Comparison of ENCODE assay signal across 8 cellular contexts in genomic region chr15:41584636-41585139, GRCh38. TPM values are rescaled to one million over a fixed set of nuclear protein-coding genes. Genes with fewer than 3 reads are reported as not detected.
DNase-seq lines count a peak whose midpoint lies in the region; ATAC-seq, FAIRE-seq and TF ChIP-seq lines count a peak whose summit lies in the region.

No MANE protein-coding gene starts in this region.

- dilution Hi-C loops in keratinocyte (cut with MboI; ENCODE audit: extremely low pct_ligation_motif_present, low sequenced_read_pairs) = no loop called here

- no peaks in the 10 kb centered on the region for H4K20me1 ChIP-seq in keratinocyte (ENCODE audit: control insufficient read depth, extremely low read depth, insufficient read depth, low read length)

- H3K4me1 Mint-ChIP-seq in stimulated activated effector memory CD8-positive, alpha-beta T cell treated with anti-CD3 and anti-CD28 coated beads, Interleukin-12 subunit alpha, Interleukin-12 subunit beta, amount 100 ng/mL, for 72 hours = no peaks in the 10 kb centered on the region

- H3K27ac Mint-ChIP-seq in stimulated activated effector memory CD8-positive, alpha-beta T cell treated with anti-CD3 and anti-CD28 coated beads, Interleukin-12 subunit alpha, Interleukin-12 subunit beta, amount 100 ng/mL, for 72 hours = no peak overlapping the region

- H2AFZ ChIP-seq in keratinocyte (ENCODE audit: control insufficient read depth, low read length) = peak overlapping the region; percentile 81

- no peak for DNase-seq in keratinocyte (ENCODE audit: low read depth, low spot score)
- DNase-seq in stimulated activated effector memory CD8-positive, alpha-beta T cell treated with anti-CD3 and anti-CD28 coated beads, Interleukin-12 subunit alpha, Interleukin-12 subunit beta, amount 100 ng/mL, for 72 hours (ENCODE audit: low spot score in 2 of 2) = no peak
- DNase-seq in DMS153 treated with DMSO at 0.1 percent for 48 hours (lab: John Stamatoyannopoulos, UW; ENCODE audit: unreplicated experiment) = no peak
- DNase-seq in NK-92 (lab: John Stamatoyannopoulos, UW; ENCODE audit: unreplicated experiment) = no peak
- DNase-seq in activated CD4-positive, CD25-positive, alpha-beta regulatory T cell (lab: John Stamatoyannopoulos, UW) = no peak

- H3K9ac ChIP-seq in HUES64 (ENCODE audit: low read depth, low read length) (peak overlapping the region; percentile 84), keratinocyte (ENCODE audit: control insufficient read depth, extremely low read depth, insufficient read depth, low read length) (no peak overlapping the region)

- H3K9me3 ChIP-seq in HUES64 (ENCODE audit: insufficient read depth, low read depth, low read length) (no peaks in the 10 kb centered on the region), keratinocyte (ENCODE audit: control insufficient read depth, low read depth, low read length) (no peaks in the 10 kb centered on the region)

- no peaks in the 10 kb centered on the region for H3K36me3 Mint-ChIP-seq in stimulated activated effector memory CD8-positive, alpha-beta T cell treated with anti-CD3 and anti-CD28 coated beads, Interleukin-12 subunit alpha, Interleukin-12 subunit beta, amount 100 ng/mL, for 72 hours

- TF ChIP-seq CTCF in keratinocyte (optimal IDR thresholded peaks at IDR 0.05 in 1 of 3, IDR thresholded peaks at IDR 0.05 in 1 of 3, conservative IDR thresholded peaks at IDR 0.05 in 1 of 3; ENCODE audit: extremely low read depth in 1 of 3, insufficient read depth in 2 of 3, low read length in 3 of 3) = no peak

- WGBS in HUES64 = 87% methylated on average over 7 of the region's 7 CpGs

- H3K27me3 ChIP-seq in HUES64 (ENCODE audit: insufficient read depth, low read length) (no peaks in the 10 kb centered on the region), keratinocyte (ENCODE audit: control insufficient read depth, extremely low read depth, insufficient read depth, low read length) (peaks cover 3% of the 10 kb centered on the region)

- no peak overlapping the region; the same call in 1 of the 2 replicates for H3K27ac ChIP-seq in HUES64 (ENCODE audit: low read depth, low read length)
- H3K27ac ChIP-seq in angular gyrus (ENCODE audit: low read depth, low read length) = peak overlapping the region; percentile 89
- no peak overlapping the region for H3K27ac ChIP-seq in keratinocyte (ENCODE audit: control insufficient read depth, insufficient read depth, low read length)

- H3K9me3 Mint-ChIP-seq in stimulated activated effector memory CD8-positive, alpha-beta T cell treated with anti-CD3 and anti-CD28 coated beads, Interleukin-12 subunit alpha, Interleukin-12 subunit beta, amount 100 ng/mL, for 72 hours = no peaks in the 10 kb centered on the region

- no peaks in the 10 kb centered on the region for H3K79me2 ChIP-seq in keratinocyte (ENCODE audit: control insufficient read depth, insufficient read depth, low read length)

- H3K4me3 Mint-ChIP-seq in stimulated activated effector memory CD8-positive, alpha-beta T cell treated with anti-CD3 and anti-CD28 coated beads, Interleukin-12 subunit alpha, Interleukin-12 subunit beta, amount 100 ng/mL, for 72 hours = peak overlapping the region; percentile 63

- H3K36me3 ChIP-seq in HUES64 (ENCODE audit: insufficient read depth, low read length) = no peaks in the 10 kb centered on the region
- H3K36me3 ChIP-seq in keratinocyte (ENCODE audit: control insufficient read depth in 2 of 2, extremely low read depth in 1 of 2, insufficient read depth in 2 of 2, low read length in 2 of 2) = no peaks in the 10 kb centered on the region

- H3K9me1 ChIP-seq in keratinocyte (ENCODE audit: control insufficient read depth, extremely low read depth, insufficient read depth, low read length) = no peaks in the 10 kb centered on the region

- peak overlapping the region; percentile 87 for H3K4me2 ChIP-seq in keratinocyte (ENCODE audit: control insufficient read depth, extremely low read depth, insufficient read depth, low read depth, low read length)

- H3K4me1 ChIP-seq in HUES64 (ENCODE audit: insufficient read depth, low read length) (0 out of 2 replicates have a peak, but pooled peaks cover 5% of the 10 kb centered on the region), keratinocyte (ENCODE audit: control insufficient read depth, extremely low read depth, insufficient read depth, low read length) (peaks cover 8% of the 10 kb centered on the region)

- no peak for ATAC-seq in stimulated activated effector memory CD8-positive, alpha-beta T cell treated with anti-CD3 and anti-CD28 coated beads, Interleukin-12 subunit alpha, Interleukin-12 subunit beta, amount 100 ng/mL, for 72 hours
- ATAC-seq in HG03108 (IDR thresholded peaks at IDR 0.05; ENCODE audit: unreplicated experiment) = no peak

- H3K4me3 ChIP-seq in HUES64 (ENCODE audit: low read length) (peak overlapping the region; percentile 55), keratinocyte (ENCODE audit: control insufficient read depth in 2 of 3, extremely low read depth in 1 of 3, insufficient read depth in 2 of 3, low read depth in 1 of 3, low read length in 3 of 3) (peak overlapping the region in 2 of 3 experiments; percentile 60 to 68)

- FAIRE-seq in keratinocyte (lab: Jason Lieb, UNC) = no peak

RNA-seq across cellular contexts. Expression of gene TYRO3, which starts 25.7 kb away (rescaled TPM):
- polyA plus RNA-seq in HUES64 (2013, experiment 1 of 2) = 66.2 TPM
- polyA plus RNA-seq in HUES64 (2013, experiment 2 of 2) = 76.8 TPM
- 7.1 to 13.5 TPM (median 9.0 TPM) in 3 replicates for polyA plus RNA-seq in keratinocyte
- 23.1 TPM for polyA plus RNA-seq in keratinocyte (2011; ENCODE audit: low read depth)
- 6.4 and 6.5 TPM in 2 replicates for polyA plus RNA-seq in keratinocyte (2011; cell fraction: cytosol; rRNA removed)
- polyA plus RNA-seq in keratinocyte (2011; cell fraction: nucleus; rRNA removed) = 14.5 and 15.6 TPM in 2 replicates
- polyA plus RNA-seq in keratinocyte (2012; ENCODE audit: low replicate concordance) = 8.9 and 24.2 TPM in 2 replicates
- polyA minus RNA-seq in keratinocyte = 19.6 to 47.6 TPM (median 20.1 TPM) in 3 replicates
- 26.7 TPM for polyA minus RNA-seq in keratinocyte (2011; cell fraction: cytosol; rRNA and poly(A)+ RNA removed)
- polyA minus RNA-seq in keratinocyte (2011; cell fraction: nucleus; rRNA and poly(A)+ RNA removed) = 12.1 and 15.8 TPM in 2 replicates

RNA-seq across cellular contexts. Expression of gene RPAP1, which starts 40.6 kb away (rescaled TPM):
- 32.8 TPM for polyA plus RNA-seq in HUES64 (2013, experiment 1 of 2)
- polyA plus RNA-seq in HUES64 (2013, experiment 2 of 2) = 33.0 TPM
- 5.9 to 12.6 TPM (median 11.6 TPM) in 3 replicates for polyA plus RNA-seq in keratinocyte
- 11.2 TPM for polyA plus RNA-seq in keratinocyte (2011; ENCODE audit: low read depth)
- 8.7 and 11.7 TPM in 2 replicates for polyA plus RNA-seq in keratinocyte (2011; cell fraction: cytosol; rRNA removed)
- polyA plus RNA-seq in keratinocyte (2011; cell fraction: nucleus; rRNA removed) = 32.2 and 36.3 TPM in 2 replicates
- polyA plus RNA-seq in keratinocyte (2012; ENCODE audit: low replicate concordance) = 14.6 and 22.9 TPM in 2 replicates
- polyA minus RNA-seq in keratinocyte = 9.3 to 50.7 TPM (median 16.2 TPM) in 3 replicates
- 15.2 TPM for polyA minus RNA-seq in keratinocyte (2011; cell fraction: cytosol; rRNA and poly(A)+ RNA removed)
- polyA minus RNA-seq in keratinocyte (2011; cell fraction: nucleus; rRNA and poly(A)+ RNA removed) = 20.3 and 28.6 TPM in 2 replicates
